ENCODE assay signal across 8 cellular contexts in the genomic region with DNA sequence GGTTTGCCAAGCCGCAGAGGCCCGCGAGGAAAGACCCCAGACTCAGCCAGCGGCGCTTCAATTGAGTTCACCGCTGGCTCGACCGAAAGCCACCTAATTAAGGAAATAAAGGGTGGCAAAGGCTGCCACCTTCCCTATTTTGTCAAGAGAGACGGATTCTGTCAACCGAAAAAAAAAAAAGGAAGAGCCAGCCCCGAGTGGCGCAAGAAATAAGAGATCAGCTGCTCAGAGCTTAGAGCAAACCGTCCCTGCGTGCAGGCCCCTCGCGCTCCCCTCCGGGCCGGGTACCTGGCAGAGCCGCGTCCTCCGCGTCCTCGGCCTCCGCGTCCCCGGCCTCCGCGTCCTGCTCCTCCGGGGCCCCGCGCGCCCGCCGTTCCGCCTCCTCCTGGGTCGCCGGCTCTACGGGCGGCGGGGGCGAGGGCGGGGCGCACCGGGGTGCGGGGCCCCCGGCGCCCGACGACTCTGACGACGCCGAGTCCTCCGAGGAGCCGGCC. TPM values are rescaled to one million over a fixed set of nuclear protein-coding genes. Genes with fewer than 3 reads are reported as not detected.
DNase-seq lines count a peak whose midpoint lies in the region; ATAC-seq and TF ChIP-seq lines count a peak whose summit lies in the region.

No MANE protein-coding gene starts in this region.

- H3K9me3 ChIP-seq in upper lobe of left lung = no peaks in the 10 kb centered on the region

- peaks cover 5 to 7% of the 10 kb centered on the region in 2 donors for H3K36me3 Mint-ChIP-seq in CD14-positive monocyte

- peaks cover 5 to 32% (median 18%) of the 10 kb centered on the region in 4 donors for H3K4me1 ChIP-seq in upper lobe of left lung

- peaks cover 55% of the 10 kb centered on the region for H3K4me1 Mint-ChIP-seq in CD14-positive monocyte

- H3K4me3 ChIP-seq in upper lobe of left lung = peak overlapping the region; percentile 84 to 98 (median 95)

- H3K27ac Mint-ChIP-seq in CD14-positive monocyte = peak overlapping the region; percentile 87 to 97 (median 94)

- H3K36me3 ChIP-seq in upper lobe of left lung = no peaks in the 10 kb centered on the region

- DNase-seq in CD14-positive monocyte (ENCODE audit: low spot score) = peak; percentile 55
- DNase-seq in OCI-M1 (lab: John Stamatoyannopoulos, UW) = peak; percentile 77
- DNase-seq in lung microvascular endothelial cell (ENCODE audit: low read depth in 2 of 2) = peak; percentile 40 to 45
- DNase-seq in upper lobe of left lung = peak; percentile 9 to 28
- no peak for DNase-seq in COLO829 (ENCODE audit: low spot score)

- TF ChIP-seq CTCF in CD14-positive monocyte (IDR thresholded peaks at IDR 0.05) = no peak
- TF ChIP-seq CTCF in upper lobe of left lung (IDR thresholded peaks at IDR 0.05) = no peak

- intact Hi-C loops in CD14-positive monocyte (cut with micrococcal nuclease) = loop anchor here (2.0 to 5.0 kb wide), 3 partner anchors 70 to 171 kb away; partner anchors contain the start of gene RAB4A (in 1 of the 2)

- no peak for TF ChIP-seq POLR2A in upper lobe of left lung (IDR thresholded peaks at IDR 0.05)

- 1% methylated on average over 32 to 49 of the region's 54 CpGs for WGBS in upper lobe of left lung, 2 donors

- H3K27me3 ChIP-seq in upper lobe of left lung = no peaks in the 10 kb centered on the region

- H3K27me3 Mint-ChIP-seq in CD14-positive monocyte (ENCODE audit: low read depth in 3 of 3) = peaks cover 4 to 11% (median 8%) of the 10 kb centered on the region in 3 donors

- TF ChIP-seq EP300 in upper lobe of left lung (IDR thresholded peaks at IDR 0.05) = no peak

- H3K27ac ChIP-seq in cingulate gyrus (ENCODE audit: low read depth, low read length) (peak overlapping the region; percentile 81), upper lobe of left lung (peak overlapping the region; percentile 85 to 92 (median 90))

- ATAC-seq in GM19324 (IDR thresholded peaks at IDR 0.05; ENCODE audit: low FRiP score, unreplicated experiment) (peak; percentile 31), HG03280 (IDR thresholded peaks at IDR 0.05; ENCODE audit: unreplicated experiment) (peak; percentile 24), upper lobe of left lung (ENCODE audit: low FRiP score in 2 of 2) (peak in 1 of 2 donors; percentile 47)

- H3K9me3 Mint-ChIP-seq in CD14-positive monocyte = peaks cover 0 to 6% (median 4%) of the 10 kb centered on the region in 7 donors

- H3K4me3 Mint-ChIP-seq in CD14-positive monocyte = peak overlapping the region; percentile 91 to 93

RNA-seq across cellular contexts. Expression of gene CCSAP, which starts 1.0 kb away (rescaled TPM):
- polyA plus RNA-seq in CD14-positive monocyte = 1 to 10 TPM; 5.2 to 6.7 TPM
- total RNA-seq in lung microvascular endothelial cell (3.4 and 3.7 TPM in 2 replicates), upper lobe of left lung (10 to 100 TPM in 2 of 6 donors, 1 to 10 TPM in 4; 4.9 to 11.2 (median 7.1) TPM)
